ENCODE assay signal across 10 cellular contexts in the genomic region with DNA sequence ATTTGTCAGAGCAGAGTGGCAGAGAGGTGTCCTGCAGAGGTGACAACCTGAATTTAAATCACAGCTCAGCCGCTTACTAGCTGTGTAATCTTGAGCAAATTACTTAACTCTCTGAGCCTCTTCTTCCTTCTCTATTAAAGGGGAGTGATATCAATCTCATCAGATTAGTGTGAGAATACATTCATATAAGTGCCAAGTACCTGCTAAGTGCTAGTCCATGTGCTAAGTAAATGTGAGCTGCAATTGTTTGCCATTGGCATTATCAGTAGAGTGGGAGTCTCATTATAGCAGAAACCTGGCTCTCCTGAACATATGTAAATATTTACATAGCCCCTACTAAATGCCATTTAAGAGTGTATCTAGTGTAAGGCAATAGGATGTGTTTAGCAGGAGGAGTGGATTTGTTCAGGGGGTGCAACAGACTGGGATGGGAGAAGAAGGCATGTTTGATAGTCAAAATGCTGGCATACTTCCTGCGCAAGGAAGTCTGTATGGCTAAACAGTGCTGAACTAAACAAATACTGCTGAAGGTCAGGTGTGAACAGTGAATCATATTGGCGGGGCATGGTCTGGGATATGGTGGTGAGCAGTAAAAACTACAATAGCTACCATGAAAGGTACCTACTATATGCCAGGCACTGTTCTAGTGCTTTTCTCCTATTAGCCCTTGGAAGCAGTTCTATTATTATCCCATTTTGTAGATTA.
DNase-seq lines count a peak whose midpoint lies in the region; ATAC-seq and TF ChIP-seq lines count a peak whose summit lies in the region.
"Had no signal": no experiment of that assay in that cellular context is flagged by ENCODE, and none has a peak within 500 bp of the region (broad histone marks: within the 10 kb centered on the region; RNA-seq: fewer than 3 reads in every experiment).

No MANE protein-coding gene starts in this region.

- H4K20me1 ChIP-seq in KMS-11 (ENCODE audit: insufficient read depth) = no peaks in the 10 kb centered on the region
- no peaks in the 10 kb centered on the region for H4K20me1 ChIP-seq in SK-N-SH (ENCODE audit: insufficient read depth)

- no peaks in the 10 kb centered on the region for H3K27me3 ChIP-seq in KMS-11 (ENCODE audit: insufficient read depth, low read depth)
- no peaks in the 10 kb centered on the region for H3K27me3 ChIP-seq in naive thymus-derived CD4-positive, alpha-beta T cell (ENCODE audit: control insufficient read depth in 2 of 2, insufficient read depth in 2 of 2, low read length in 2 of 2)
- H3K27me3 ChIP-seq in SK-N-SH (ENCODE audit: insufficient read depth) = no peaks in the 10 kb centered on the region

- CTCF ChIA-PET in Calu3 (lab: Charles Lee) (interaction anchor here (0.5 kb wide), 2 partner anchors 146 to 226 kb away, joined by 3 to 5 read pairs; no protein-coding TSS in a partner anchor), activated B cell treated with CpG ODN at 0.5 μM for 24 hours (lab: Charles Lee) (no interaction called here), SK-N-SH (lab: Yijun Ruan, JAX) (interaction anchor here (1.2 to 2.7 kb wide), 3 partner anchors 10 to 146 kb away, joined by 3 to 19 read pairs (median 7); partner anchors contain the start of gene IQGAP2)
- CTCF ChIA-PET in naive thymus-derived CD4-positive, alpha-beta T cell (lab: Charles Lee) = interaction anchor here (0.7 to 0.9 kb wide), 3 partner anchors 53 to 146 kb away, joined by 3 to 4 read pairs (median 3); no protein-coding TSS in a partner anchor

- TF ChIP-seq RAD21 in SK-N-SH (IDR thresholded peaks at IDR 0.05; ENCODE audit: low read length) = no peak

- H3K9me2 ChIP-seq in SK-N-SH = no peaks in the 10 kb centered on the region

- H3K4me2 ChIP-seq in KMS-11 = peak overlapping the region; percentile 79
- no peak overlapping the region for H3K4me2 ChIP-seq in SK-N-SH

- H3K27me3 Mint-ChIP-seq in Calu3 (ENCODE audit: unreplicated experiment) = no peaks in the 10 kb centered on the region
- H3K27me3 Mint-ChIP-seq in activated B cell treated with CpG ODN at 0.5 μM for 24 hours = no peaks in the 10 kb centered on the region
- no peaks in the 10 kb centered on the region for H3K27me3 Mint-ChIP-seq in naive thymus-derived CD4-positive, alpha-beta T cell

- no peaks in the 10 kb centered on the region for H3K9me3 Mint-ChIP-seq in Calu3 (ENCODE audit: low read depth, unreplicated experiment)
- no peaks in the 10 kb centered on the region for H3K9me3 Mint-ChIP-seq in activated B cell treated with CpG ODN at 0.5 μM for 24 hours
- no peaks in the 10 kb centered on the region for H3K9me3 Mint-ChIP-seq in naive thymus-derived CD4-positive, alpha-beta T cell

- TF ChIP-seq CTCF in Calu3 (IDR thresholded peaks at IDR 0.05; ENCODE audit: unreplicated experiment) (no peak), KMS-11 (conservative IDR thresholded peaks at IDR 0.05; ENCODE audit: low read depth, low read length) (no peak), activated B cell treated with CpG ODN at 0.5 μM for 24 hours (IDR thresholded peaks at IDR 0.05) (no peak), SK-N-SH (IDR thresholded peaks at IDR 0.05) (no peak)

- no peaks in the 10 kb centered on the region for H3F3A ChIP-seq in SK-N-SH (replicated peaks; ENCODE audit: insufficient read depth)

- H3K27ac Mint-ChIP-seq in Calu3 (ENCODE audit: unreplicated experiment) = no peak overlapping the region
- peak overlapping the region; percentile 82 for H3K27ac Mint-ChIP-seq in activated B cell treated with CpG ODN at 0.5 μM for 24 hours
- H3K27ac Mint-ChIP-seq in naive thymus-derived CD4-positive, alpha-beta T cell = peak overlapping the region; percentile 92 to 97 (median 95)

- POLR2A ChIA-PET in activated B cell treated with CpG ODN at 0.5 μM for 24 hours (lab: Charles Lee) = no interaction called here
- POLR2A ChIA-PET in naive thymus-derived CD4-positive, alpha-beta T cell (lab: Charles Lee) = interaction anchor here (3.9 kb wide), 1 partner anchor 145 kb away, joined by 47 read pairs; the partner anchor contains the start of gene IQGAP2
- POLR2A ChIA-PET in SK-N-SH (lab: Yijun Ruan, JAX) = no interaction called here

- peak overlapping the region; percentile 80 for H3K27ac ChIP-seq in KMS-11
- H3K27ac ChIP-seq in naive thymus-derived CD4-positive, alpha-beta T cell (ENCODE audit: low read depth, low read length) = no peak overlapping the region
- no peak overlapping the region for H3K27ac ChIP-seq in SK-N-SH (ENCODE audit: low read depth in 2 of 2, low read length in 1 of 2)

- peaks cover 69% of the 10 kb centered on the region for H3K79me2 ChIP-seq in KMS-11 (ENCODE audit: insufficient read depth, low read depth)
- no peaks in the 10 kb centered on the region for H3K79me2 ChIP-seq in SK-N-SH (ENCODE audit: insufficient read depth)

- H3K4me3 Mint-ChIP-seq in Calu3 (ENCODE audit: low read depth, unreplicated experiment) (no peak overlapping the region), activated B cell treated with CpG ODN at 0.5 μM for 24 hours (no peak overlapping the region)
- peak overlapping the region in 3 of 10 donors; percentile 75 to 85 (median 81) for H3K4me3 Mint-ChIP-seq in naive thymus-derived CD4-positive, alpha-beta T cell

- no peaks in the 10 kb centered on the region for H3K36me3 Mint-ChIP-seq in Calu3 (ENCODE audit: insufficient read depth, unreplicated experiment)
- H3K36me3 Mint-ChIP-seq in activated B cell treated with CpG ODN at 0.5 μM for 24 hours (ENCODE audit: low read depth) = no peaks in the 10 kb centered on the region
- H3K36me3 Mint-ChIP-seq in naive thymus-derived CD4-positive, alpha-beta T cell = peaks cover 0 to 22% (median 8%) of the 10 kb centered on the region in 5 donors

- H3K9ac ChIP-seq in KMS-11 (peak overlapping the region; percentile 50; the same call in 1 of the 2 replicates), SK-N-SH (no peak overlapping the region)

- H3K4me3 ChIP-seq in KMS-11 (IDR thresholded peaks at IDR 0.05; ENCODE audit: insufficient read depth, low read depth, low read length) = no peak overlapping the region
- no peak overlapping the region for H3K4me3 ChIP-seq in naive thymus-derived CD4-positive, alpha-beta T cell (ENCODE audit: low read length)
- H3K4me3 ChIP-seq in SK-N-SH (ENCODE audit: low read depth in 2 of 2, low read length in 1 of 2) = no peak overlapping the region

- intact Hi-C loops in Calu3 (cut with micrococcal nuclease; ENCODE audit: unreplicated experiment) (loop anchor here (10.0 kb wide), 1 partner anchor 294 kb away; no protein-coding TSS in a partner anchor), activated B cell treated with CpG ODN at 0.5 μM for 24 hours (cut with micrococcal nuclease) (loop anchor here (10.0 kb wide), 1 partner anchor 834 kb away; the partner anchor contains the start of gene POC5)
- intact Hi-C loops in naive thymus-derived CD4-positive, alpha-beta T cell (cut with micrococcal nuclease) = loop anchor here (5.0 to 10.0 kb wide), 6 partner anchors 164 to 1036 kb away; partner anchors contain the start of genes CERT1 (in 1 of the 2) and POLK (in 1 of the 2)

- H3K9me3 ChIP-seq in naive thymus-derived CD4-positive, alpha-beta T cell (ENCODE audit: control insufficient read depth in 2 of 3, low read length in 3 of 3) = no peaks in the 10 kb centered on the region
- H3K9me3 ChIP-seq in SK-N-SH = no peaks in the 10 kb centered on the region

- DNase-seq in Calu3 (peak; percentile 10), activated B cell treated with CpG ODN at 0.5 μM for 24 hours (no peak), NCI-H2171 treated with DMSO at 0.1 percent for 48 hours (lab: John Stamatoyannopoulos, UW) (no peak), SK-N-SH (no peak)
- DNase-seq in naive thymus-derived CD4-positive, alpha-beta T cell = no peak
- DNase-seq: NK-92 treated with Interleukin-12 subunit alpha and Interleukin-12 subunit beta, amount 100 ng/mL, for 24 hours; stimulated activated CD8-positive, alpha-beta memory T cell treated with anti-CD3 and anti-CD28 coated beads, Interleukin-4, amount 100 ng/mL, for 48 hours; T-helper 9 cell had no signal

- H3K4me1 Mint-ChIP-seq in Calu3 (ENCODE audit: low read depth, unreplicated experiment) = peaks cover 32% of the 10 kb centered on the region
- peaks cover 36% of the 10 kb centered on the region for H3K4me1 Mint-ChIP-seq in activated B cell treated with CpG ODN at 0.5 μM for 24 hours
- H3K4me1 Mint-ChIP-seq in naive thymus-derived CD4-positive, alpha-beta T cell = peaks cover 46 to 67% (median 62%) of the 10 kb centered on the region in 7 donors

- WGBS in SK-N-SH (ENCODE audit: low lambda C conversion rate) = 90% methylated on average over 3 of the region's 3 CpGs

- H3K4me1 ChIP-seq in KMS-11 (ENCODE audit: low read depth, poor library complexity, severe bottlenecking) (peaks cover 77% of the 10 kb centered on the region), SK-N-SH (ENCODE audit: control insufficient read depth in 1 of 2, insufficient read depth in 2 of 2, low read depth in 1 of 2, low read length in 1 of 2) (peaks cover 3 to 5% of the 10 kb centered on the region in 2 experiments; a peak in 2 of 4 replicates)
- peaks cover 35 to 58% of the 10 kb centered on the region in 2 donors for H3K4me1 ChIP-seq in naive thymus-derived CD4-positive, alpha-beta T cell (ENCODE audit: control insufficient read depth in 2 of 2, insufficient read depth in 2 of 2, low read length in 2 of 2)

- no peak for TF ChIP-seq EP300 in SK-N-SH (IDR thresholded peaks at IDR 0.05; ENCODE audit: borderline replicate concordance in 1 of 2, low read depth in 1 of 2, low read length in 1 of 2)

- no peak overlapping the region for H2AFZ ChIP-seq in KMS-11 (ENCODE audit: low read depth)
- no peak overlapping the region for H2AFZ ChIP-seq in SK-N-SH (ENCODE audit: low read depth)

- BruUV-seq in Calu3 (replicated peaks; lab: Mats Ljungman, UMichigan) = no TSS peak

- no peak for ATAC-seq in activated B cell treated with CpG ODN at 0.5 μM for 24 hours (ENCODE audit: low read depth)
- no peak for ATAC-seq in naive thymus-derived CD4-positive, alpha-beta T cell
- ATAC-seq in activated CD4-positive, CD25-positive, alpha-beta regulatory T cell treated with anti-CD3 and anti-CD28 coated beads, Interleukin-2, amount 50 U/mL, for 24 hours = no peak

- H3K36me3 ChIP-seq in KMS-11 (ENCODE audit: insufficient read depth) = no peaks in the 10 kb centered on the region
- no peaks in the 10 kb centered on the region for H3K36me3 ChIP-seq in naive thymus-derived CD4-positive, alpha-beta T cell (ENCODE audit: control insufficient read depth in 2 of 3, insufficient read depth in 3 of 3, low read length in 3 of 3)
- no peaks in the 10 kb centered on the region for H3K36me3 ChIP-seq in SK-N-SH (replicated peaks in 1 of 2; ENCODE audit: control insufficient read depth in 1 of 2, insufficient read depth in 2 of 2, low read length in 1 of 2)

TF ChIP-seq in SK-N-SH, 30 proteins besides CTCF, POLR2A, EP300 and RAD21 (continues in another document):
- TF ChIP-seq GATA2 (CRISPR knock-in tag; IDR thresholded peaks at IDR 0.05) = no peak
- no peak for TF ChIP-seq FOSL2 (IDR thresholded peaks at IDR 0.05; ENCODE audit: borderline replicate concordance, low read depth)
- TF ChIP-seq RCOR1 (IDR thresholded peaks at IDR 0.05; ENCODE audit: low read length) = no peak
- no peak for TF ChIP-seq RFX5 (IDR thresholded peaks at IDR 0.05; ENCODE audit: low read length)
